1 cellular context compared by ENCODE assay signal in genomic region chr16:75389096-75389692, GRCh38.
TF ChIP-seq lines count a peak whose summit lies in the region.

No MANE protein-coding gene starts in this region.

TF ChIP-seq in HCT116, 20 proteins besides CTCF, POLR2A, EP300 and RAD21:
- no peak for TF ChIP-seq ZNF274 (IDR thresholded peaks at IDR 0.05; ENCODE audit: low read depth, low read length)
- TF ChIP-seq ATF3 (IDR thresholded peaks at IDR 0.05), result no peak
- no peak for TF ChIP-seq ELF1 (IDR thresholded peaks at IDR 0.05; ENCODE audit: borderline replicate concordance, low read depth)
- no peak for TF ChIP-seq SIN3A (IDR thresholded peaks at IDR 0.05; ENCODE audit: low read depth)
- TF ChIP-seq JUND (IDR thresholded peaks at IDR 0.05), result no peak
- TF ChIP-seq SP1 (IDR thresholded peaks at IDR 0.05; ENCODE audit: low read depth), result no peak
- TF ChIP-seq ZFX (IDR thresholded peaks at IDR 0.05), result no peak
- TF ChIP-seq TCF7L2 (IDR thresholded peaks at IDR 0.05; ENCODE audit: borderline replicate concordance, extremely low read depth, insufficient read depth, insufficient read length), result no peak
- no peak for TF ChIP-seq SRF (IDR thresholded peaks at IDR 0.05; ENCODE audit: low read depth)
- no peak for TF ChIP-seq FOSL1 (IDR thresholded peaks at IDR 0.05; ENCODE audit: low read depth)
- TF ChIP-seq CBX3 (IDR thresholded peaks at IDR 0.05; ENCODE audit: low read depth), result no peak
- no peak for TF ChIP-seq EZH2 (IDR thresholded peaks at IDR 0.05)
- no peak for TF ChIP-seq ZBTB33 (IDR thresholded peaks at IDR 0.05; ENCODE audit: extremely low read depth, insufficient replicate concordance, low read length)
- no peak for TF ChIP-seq MAX (IDR thresholded peaks at IDR 0.05)
- no peak for TF ChIP-seq CEBPB (IDR thresholded peaks at IDR 0.05; ENCODE audit: low read depth)
- TF ChIP-seq EGR1 (IDR thresholded peaks at IDR 0.05; ENCODE audit: low read depth), result no peak
TF ChIP-seq in HCT116: peak in this region for 0.
